ENCODE assay signal across 28 cellular contexts in genomic region chr1:96030312-96030711, GRCh38.
"Had no signal": no experiment of that assay in that cellular context is flagged by ENCODE, and none has a peak within 500 bp of the region (broad histone marks: within the 10 kb centered on the region; RNA-seq: fewer than 3 reads in every experiment).

No MANE protein-coding gene starts in this region.

- H2AFZ ChIP-seq: hepatocyte had no signal

- H3K27ac ChIP-seq: colonic mucosa, coronary artery, dorsolateral prefrontal cortex, epithelial cell of prostate, esophagus muscularis mucosa, esophagus squamous epithelium, foreskin keratinocyte, gastrocnemius medialis, gastroesophageal sphincter, heart left ventricle, heart right ventricle, hepatocyte had no signal

- H3K4me2 ChIP-seq: hepatocyte had no signal

- H3K27me3 ChIP-seq: colonic mucosa, dorsolateral prefrontal cortex, esophagus muscularis mucosa, esophagus squamous epithelium, foreskin keratinocyte, gastrocnemius medialis, gastroesophageal sphincter, heart left ventricle, heart right ventricle, hepatocyte had no signal

- ATAC-seq: effector memory CD8-positive, alpha-beta T cell; esophagus mucosa; foreskin keratinocyte; gastrocnemius medialis; gastroesophageal sphincter; heart left ventricle; heart right ventricle had no signal

- H3K4me3 Mint-ChIP-seq: dendritic cell treated with granulocyte-macrophage colony-stimulating factor and Interleukin-4, amounts not matched to agents 40 ng/mL and 50 ng/mL, for 4 days; effector memory CD8-positive, alpha-beta T cell; endodermal cell had no signal

- H3K27me3 Mint-ChIP-seq: dendritic cell treated with granulocyte-macrophage colony-stimulating factor and Interleukin-4, amounts not matched to agents 40 ng/mL and 50 ng/mL, for 4 days; effector memory CD8-positive, alpha-beta T cell had no signal

- H3K9me3 ChIP-seq: colonic mucosa, esophagus muscularis mucosa, gastroesophageal sphincter, heart left ventricle had no signal

- H3K27ac Mint-ChIP-seq: dendritic cell treated with granulocyte-macrophage colony-stimulating factor and Interleukin-4, amounts not matched to agents 40 ng/mL and 50 ng/mL, for 4 days; effector memory CD8-positive, alpha-beta T cell; endodermal cell had no signal

- H3K4me3 ChIP-seq: colonic mucosa, coronary artery, dorsolateral prefrontal cortex, esophagus muscularis mucosa, esophagus squamous epithelium, gastrocnemius medialis, gastroesophageal sphincter, heart left ventricle, heart right ventricle, hepatocyte had no signal

- H3K4me1 ChIP-seq: colonic mucosa, esophagus muscularis mucosa, esophagus squamous epithelium, foreskin keratinocyte, gastrocnemius medialis, heart left ventricle, heart right ventricle had no signal

- H3K79me2 ChIP-seq: hepatocyte had no signal

- DNase-seq: colonic mucosa; cortex of kidney; dermis blood vessel endothelial cell; dorsolateral prefrontal cortex; effector CD4-positive, alpha-beta T cell; effector CD8-positive, alpha-beta T cell; effector memory CD4-positive, alpha-beta T cell; effector memory CD8-positive, alpha-beta T cell; endodermal cell; erythroblast; esophagus squamous epithelium; foreskin fibroblast; foreskin keratinocyte; foreskin melanocyte; gastrocnemius medialis; glutamatergic neuron; head of caudate nucleus; heart left ventricle; heart right ventricle had no signal

- H3K36me3 ChIP-seq: colonic mucosa, esophagus muscularis mucosa, esophagus squamous epithelium, gastrocnemius medialis, gastroesophageal sphincter, heart left ventricle, heart right ventricle had no signal

- FAIRE-seq: endothelial cell of umbilical vein, frontal cortex had no signal
